In the genomic region with DNA sequence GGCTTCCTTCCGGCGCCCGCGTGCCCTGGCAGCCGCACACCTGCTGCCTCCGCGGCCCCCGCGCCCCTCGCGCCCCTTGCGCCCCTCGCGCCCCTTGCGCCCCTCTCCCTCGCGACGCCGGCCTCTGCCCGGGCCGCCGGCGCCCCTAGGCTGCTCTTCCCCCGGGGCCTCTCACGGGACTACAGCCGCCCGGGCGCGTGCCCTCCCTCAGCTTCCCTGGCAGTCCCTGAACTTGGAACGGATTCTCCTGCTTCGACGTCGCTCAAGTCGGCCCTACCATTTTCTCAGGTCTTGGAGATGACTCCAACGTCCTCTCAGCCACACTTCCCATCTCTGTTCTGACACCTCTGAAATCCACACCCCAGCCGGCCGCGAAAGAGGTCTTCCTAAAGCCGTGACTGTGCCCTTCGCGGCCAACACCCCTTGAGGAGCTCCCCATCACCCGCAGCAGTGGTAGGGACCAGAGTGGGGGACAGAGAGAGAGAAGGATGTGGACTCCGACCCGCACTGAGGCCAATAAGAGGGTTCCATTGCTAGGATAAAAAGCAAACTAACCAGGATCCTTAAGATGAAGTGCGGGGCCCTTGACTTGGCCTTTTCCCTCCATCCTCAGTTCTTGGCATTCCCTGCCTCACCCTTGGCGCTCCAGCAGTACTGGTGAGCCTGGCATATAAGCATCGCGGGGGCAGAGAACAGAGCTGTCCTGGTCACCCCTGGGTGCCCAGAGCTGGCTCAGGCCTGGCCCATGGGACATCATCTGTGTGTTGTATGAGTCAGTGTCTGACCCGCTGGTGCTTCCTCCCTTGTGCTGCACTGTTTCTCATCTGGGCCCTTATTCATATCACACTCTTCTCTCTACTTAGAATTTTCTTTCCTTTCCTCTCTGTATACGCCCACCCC, we compare ENCODE assay signal across 7 cellular contexts.
DNase-seq lines count a peak whose midpoint lies in the region; TF ChIP-seq lines count a peak whose summit lies in the region.

No MANE protein-coding gene starts in this region.

- H3K27me3 Mint-ChIP-seq in nephron progenitor cell (ENCODE audit: low read depth, poor library complexity), result peaks cover 64% of the 10 kb centered on the region

- no peaks in the 10 kb centered on the region for H3K9me3 Mint-ChIP-seq in nephron progenitor cell

- no peak overlapping the region for H3K9ac ChIP-seq in duodenal mucosa (ENCODE audit: low read depth in 1 of 2, low read length in 2 of 2)

- no peak overlapping the region for H3K27ac Mint-ChIP-seq in nephron progenitor cell

- peak overlapping the region; percentile 48 to 74 for H3K4me3 ChIP-seq in duodenal mucosa (ENCODE audit: low read depth in 1 of 2, low read length in 2 of 2)

- peaks cover 16% of the 10 kb centered on the region for H3K4me1 Mint-ChIP-seq in nephron progenitor cell

- no peaks in the 10 kb centered on the region for H3K36me3 Mint-ChIP-seq in nephron progenitor cell (ENCODE audit: low read depth)

- H3K9me3 ChIP-seq in duodenal mucosa (ENCODE audit: control insufficient read depth in 1 of 2, low read length in 2 of 2), result no peaks in the 10 kb centered on the region

- no peak for TF ChIP-seq CTCF in GM13976 (IDR thresholded peaks at IDR 0.05; ENCODE audit: borderline replicate concordance, control extremely low read depth, extremely low read depth, insufficient read depth, missing control alignments)
- TF ChIP-seq CTCF in nephron progenitor cell (IDR thresholded peaks at IDR 0.05), result no peak

- DNase-seq in GM13976 (ENCODE audit: low spot score) (peak; percentile 16), NCI-H69 (lab: John Stamatoyannopoulos, UW) (peak; percentile 59), nephron progenitor cell (no peak), inferior parietal cortex (ENCODE audit: extremely low spot score) (no peak), ecto neural progenitor cell (ENCODE audit: low spot score) (no peak)
- no peak for DNase-seq in activated CD4-positive, alpha-beta T cell treated with anti-CD3 and anti-CD28 coated beads, Interleukin-2, amount 50 U/mL, for 1 hour

- no peaks in the 10 kb centered on the region for H3K36me3 ChIP-seq in duodenal mucosa (ENCODE audit: control insufficient read depth in 1 of 2, insufficient read depth in 2 of 2, low read length in 2 of 2)

- in situ Hi-C loops in GM13976 (cut with MboI; ENCODE audit: low sequenced_read_pairs, unreplicated experiment), result no loop called here

- H3K4me1 ChIP-seq in duodenal mucosa (ENCODE audit: control insufficient read depth in 1 of 2, insufficient read depth in 2 of 2, low read length in 2 of 2), result peaks cover 0 to 9% of the 10 kb centered on the region in 2 donors

- H3K27ac ChIP-seq in duodenal mucosa (ENCODE audit: low read depth, low read length), result no peak overlapping the region

- H3K4me3 Mint-ChIP-seq in nephron progenitor cell, result peak overlapping the region; percentile 85

- H3K27me3 ChIP-seq in duodenal mucosa (ENCODE audit: control insufficient read depth in 1 of 2, insufficient read depth in 2 of 2, low read length in 2 of 2), result no peaks in the 10 kb centered on the region

Comparison
In these comparisons a context has a peak if more than half of its experiments do, and no peak if none do; other contexts are left out.
1. DNase-seq: peak in GM13976 (single experiment) and NCI-H69 (single experiment); none in nephron progenitor cell (single experiment), inferior parietal cortex (single experiment), ecto neural progenitor cell (single experiment) and activated CD4-positive, alpha-beta T cell treated with anti-CD3 and anti-CD28 coated beads, Interleukin-2, amount 50 U/mL, for 1 hour (single experiment).